17 cellular contexts compared by ENCODE assay signal in genomic region chr5:40614923-40615585, GRCh38.
DNase-seq lines count a peak whose midpoint lies in the region; ATAC-seq and TF ChIP-seq lines count a peak whose summit lies in the region.
"Had no signal": no experiment of that assay in that cellular context is flagged by ENCODE, and none has a peak within 500 bp of the region (broad histone marks: within the 10 kb centered on the region; RNA-seq: fewer than 3 reads in every experiment).

No MANE protein-coding gene starts in this region.

- WGBS in psoas muscle, 3 donors: 40 to 52% (median 46%) methylated on average over 3 of the region's 3 CpGs

- CTCF ChIA-PET in activated CD4-positive, alpha-beta T cell treated with anti-CD3 and anti-CD28 coated beads for 36 hours (lab: Charles Lee): interaction anchor here (0.6 kb wide), 1 partner anchor 12 kb away, joined by 3 read pairs; no protein-coding TSS in a partner anchor

- H3K9me3 ChIP-seq in OCI-LY1 (ENCODE audit: low read length): no peaks in the 10 kb centered on the region
- H3K9me3 ChIP-seq in colonic mucosa: no peaks in the 10 kb centered on the region
- H3K9me3 ChIP-seq in psoas muscle: no peaks in the 10 kb centered on the region
- H3K9me3 ChIP-seq: upper lobe of left lung had no signal

- H3K9me2 ChIP-seq in OCI-LY1 (ENCODE audit: low read depth, low read length): no peaks in the 10 kb centered on the region

- TF ChIP-seq CTCF in OCI-LY1 (IDR thresholded peaks at IDR 0.05; ENCODE audit: low read length): no peak
- TF ChIP-seq CTCF in colonic mucosa (IDR thresholded peaks at IDR 0.05): no peak
- no peak for TF ChIP-seq CTCF in psoas muscle (IDR thresholded peaks at IDR 0.05)

- no peaks in the 10 kb centered on the region for H4K20me1 ChIP-seq in OCI-LY1 (ENCODE audit: insufficient read depth, low read length)

- H3K4me2 ChIP-seq in OCI-LY1 (ENCODE audit: low read length): peak overlapping the region; percentile 6; the same call in 1 of the 2 replicates

- H3F3A ChIP-seq in OCI-LY1 (ENCODE audit: insufficient read depth, low read length): no peaks in the 10 kb centered on the region

- H3K27ac ChIP-seq in OCI-LY1 (ENCODE audit: low read depth, low read length, poor library complexity, severe bottlenecking) (no peak overlapping the region), colonic mucosa (peak overlapping the region; percentile 39), psoas muscle (peak overlapping the region; percentile 27)
- H3K27ac ChIP-seq: 22Rv1, brain microvascular endothelial cell had no signal

- H3K4me1 ChIP-seq in OCI-LY1 (ENCODE audit: insufficient read depth, low read length, severe bottlenecking) (peaks cover 20% of the 10 kb centered on the region), colonic mucosa (no peaks in the 10 kb centered on the region), psoas muscle (no peaks in the 10 kb centered on the region)
- H3K4me1 ChIP-seq: upper lobe of left lung had no signal

- H3K9ac ChIP-seq in OCI-LY1 (ENCODE audit: low read length): no peak overlapping the region
- no peak overlapping the region for H3K9ac ChIP-seq in colonic mucosa (ENCODE audit: low read depth in 2 of 2, low read length in 2 of 2)

- peak overlapping the region; percentile 97 for H2AFZ ChIP-seq in OCI-LY1 (ENCODE audit: low read length)

- peaks cover 1% of the 10 kb centered on the region for H3K36me3 Mint-ChIP-seq in activated CD4-positive, alpha-beta T cell treated with anti-CD3 and anti-CD28 coated beads for 36 hours (ENCODE audit: low read depth)

- POLR2A ChIA-PET in activated CD4-positive, alpha-beta T cell treated with anti-CD3 and anti-CD28 coated beads for 36 hours (lab: Charles Lee): interaction anchor here (0.8 kb wide), 1 partner anchor 8 kb away, joined by 3 read pairs; no protein-coding TSS in a partner anchor

- H3K4me1 Mint-ChIP-seq in activated CD4-positive, alpha-beta T cell treated with anti-CD3 and anti-CD28 coated beads for 36 hours: peaks cover 17% of the 10 kb centered on the region

- no peaks in the 10 kb centered on the region for H3K27me3 Mint-ChIP-seq in activated CD4-positive, alpha-beta T cell treated with anti-CD3 and anti-CD28 coated beads for 36 hours

- H3K36me3 ChIP-seq in OCI-LY1 (ENCODE audit: insufficient read depth, low read length) (no peaks in the 10 kb centered on the region), colonic mucosa (no peaks in the 10 kb centered on the region), psoas muscle (ENCODE audit: insufficient read depth in 1 of 2, low read depth in 1 of 2) (no peaks in the 10 kb centered on the region)
- H3K36me3 ChIP-seq: brain microvascular endothelial cell, upper lobe of left lung had no signal

- H3K9me3 Mint-ChIP-seq in activated CD4-positive, alpha-beta T cell treated with anti-CD3 and anti-CD28 coated beads for 36 hours (ENCODE audit: low read depth): peaks cover 4% of the 10 kb centered on the region

- no peak for ATAC-seq in activated CD4-positive, alpha-beta T cell treated with anti-CD3 and anti-CD28 coated beads for 36 hours
- ATAC-seq in psoas muscle (no peak), HG02840 (IDR thresholded peaks at IDR 0.05; ENCODE audit: low FRiP score, unreplicated experiment) (no peak), HG02763 (IDR thresholded peaks at IDR 0.05; ENCODE audit: unreplicated experiment) (no peak), GM21423 (IDR thresholded peaks at IDR 0.05; ENCODE audit: unreplicated experiment) (no peak)

- no peak for DNase-seq in activated CD4-positive, alpha-beta T cell treated with anti-CD3 and anti-CD28 coated beads for 36 hours
- no peak for DNase-seq in activated CD4-positive, alpha-beta T cell treated with anti-CD3 and anti-CD28 coated beads, Interleukin-2, amount 50 U/mL, for 4 hours
- DNase-seq in colonic mucosa: no peak
- DNase-seq in psoas muscle: no peak
- DNase-seq: activated CD8-positive, alpha-beta memory T cell treated with anti-CD3 and anti-CD28 coated beads for 24 hours; activated effector memory CD4-positive, alpha-beta T cell treated with anti-CD3 and anti-CD28 coated beads, Interleukin-2, amount 50 U/mL, for 16 hours; head of caudate nucleus; NCI-H2171 treated with DMSO at 0.1 percent for 48 hours; occipital lobe; stimulated activated CD4-positive, alpha-beta T cell treated with anti-CD3 and anti-CD28 coated beads, Interleukin-4, amount 100 ng/mL, for 24 hours; upper lobe of left lung had no signal

- peak overlapping the region; percentile 62 for H3K27ac Mint-ChIP-seq in activated CD4-positive, alpha-beta T cell treated with anti-CD3 and anti-CD28 coated beads for 36 hours

- H3K79me2 ChIP-seq in OCI-LY1 (ENCODE audit: insufficient read depth, low read length): no peaks in the 10 kb centered on the region

- intact Hi-C loops in activated CD4-positive, alpha-beta T cell treated with anti-CD3 and anti-CD28 coated beads for 36 hours (cut with DNase I, micrococcal nuclease): no loop called here
- intact Hi-C loops in colonic mucosa (cut with DNase I) (no loop called here), psoas muscle (cut with DNase I) (no loop called here)

- H3K27me3 ChIP-seq in OCI-LY1 (ENCODE audit: insufficient read depth, low read length) (no peaks in the 10 kb centered on the region), colonic mucosa (no peaks in the 10 kb centered on the region), psoas muscle (ENCODE audit: insufficient read depth in 3 of 3, low read length in 2 of 3) (no peaks in the 10 kb centered on the region)
- H3K27me3 ChIP-seq: brain microvascular endothelial cell, upper lobe of left lung had no signal

- no peak overlapping the region for H3K4me3 Mint-ChIP-seq in activated CD4-positive, alpha-beta T cell treated with anti-CD3 and anti-CD28 coated beads for 36 hours

- H3K4me3 ChIP-seq in OCI-LY1 (ENCODE audit: low read depth, low read length, poor library complexity, severe bottlenecking): no peak overlapping the region
- H3K4me3 ChIP-seq in colonic mucosa: no peak overlapping the region
- H3K4me3 ChIP-seq in psoas muscle: no peak overlapping the region
- H3K4me3 ChIP-seq: upper lobe of left lung had no signal
